In genomic region chr22:16602728-16603447, GRCh38 we compare ENCODE assay signal across 1 cellular context.
TF ChIP-seq lines count a peak whose summit lies in the region.
"Not testable (repeated sequence)": the region's sequence is repeated elsewhere in the genome, so short reads cannot be mapped to it uniquely, and the experiment has no call there.

No MANE protein-coding gene starts in this region.

TF ChIP-seq in K562, 482 proteins besides CTCF, POLR2A, EP300 and RAD21 (continued from another document):
- TF ChIP-seq PATZ1 (CRISPR knock-in tag; IDR thresholded peaks at IDR 0.05; ENCODE audit: borderline replicate concordance) = 0 out of 2 replicates have a peak, but pooled peaks have one; percentile 8
- 0 out of 2 replicates have a peak, but pooled peaks have one; percentile 15 for TF ChIP-seq ZNF518B (CRISPR knock-in tag; IDR thresholded peaks at IDR 0.05)
- TF ChIP-seq L3MBTL2 (IDR thresholded peaks at IDR 0.05) = peak; percentile 64
- TF ChIP-seq RBM22 (IDR thresholded peaks at IDR 0.05; ENCODE audit: low read depth, low read length, poor library complexity, severe bottlenecking) = peak; percentile 2
- peak; percentile 46; the same call in 1 of the 2 replicates for TF ChIP-seq TOE1 (IDR thresholded peaks at IDR 0.05; ENCODE audit: borderline replicate concordance)
- TF ChIP-seq TOE1 (CRISPR knock-in tag; IDR thresholded peaks at IDR 0.05; ENCODE audit: borderline replicate concordance, low read depth) = not testable (repeated sequence)
- peak; percentile 56 for TF ChIP-seq CHD1 (IDR thresholded peaks at IDR 0.05; ENCODE audit: low read length)
- 0 out of 2 replicates have a peak, but pooled peaks have one; percentile 65 for TF ChIP-seq ZNF609 (CRISPR knock-in tag; IDR thresholded peaks at IDR 0.05; ENCODE audit: borderline replicate concordance)
- 0 out of 2 replicates have a peak, but pooled peaks have one; percentile 28 for TF ChIP-seq NR1H2 (CRISPR knock-in tag; IDR thresholded peaks at IDR 0.05)
